1 cellular context compared by ENCODE assay signal in the genomic region with DNA sequence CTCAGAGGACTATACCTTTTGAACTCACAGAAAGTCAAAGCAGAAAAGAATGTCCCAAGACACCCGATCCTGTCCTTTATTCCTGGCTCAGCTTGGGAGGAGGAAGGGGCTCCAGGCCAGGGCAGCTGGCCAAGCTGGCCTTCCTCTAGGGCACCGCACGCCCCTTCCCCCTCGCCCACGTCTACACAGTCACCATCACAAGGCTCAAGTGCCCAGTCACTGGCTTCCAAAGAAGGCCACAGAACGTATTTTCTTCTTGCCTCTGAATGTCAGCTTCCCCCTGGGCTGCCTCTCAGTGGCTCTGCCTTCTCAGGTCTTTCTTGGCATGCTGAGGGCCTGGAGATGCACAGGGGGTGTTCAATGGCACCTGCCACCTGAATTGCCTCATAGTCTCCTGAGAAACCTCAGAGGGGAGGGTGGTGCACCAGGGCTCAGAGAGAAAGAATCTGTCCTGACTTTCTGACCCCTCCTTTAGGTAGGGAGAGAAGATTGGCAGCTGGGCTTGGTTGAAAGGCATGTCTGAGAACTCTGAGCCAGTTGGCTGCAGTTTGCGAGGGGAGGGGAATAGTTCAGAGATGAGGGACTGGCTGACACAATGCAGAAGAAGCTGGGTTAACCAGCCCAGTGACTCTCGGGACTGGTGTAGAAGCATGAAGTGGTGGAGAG.
TF ChIP-seq lines count a peak whose summit lies in the region.

No MANE protein-coding gene starts in this region.

TF ChIP-seq in HepG2, 621 proteins besides CTCF, POLR2A, EP300 and RAD21:
- TF ChIP-seq KDM2A (CRISPR knock-in tag; IDR thresholded peaks at IDR 0.05; ENCODE audit: borderline replicate concordance, low read depth) (no peak), YEATS4 (CRISPR knock-in tag; IDR thresholded peaks at IDR 0.05; ENCODE audit: borderline replicate concordance) (no peak), HNRNPLL (IDR thresholded peaks at IDR 0.05; ENCODE audit: low read depth, low read length, poor library complexity, severe bottlenecking) (no peak)
- TF ChIP-seq, protein P1, sequence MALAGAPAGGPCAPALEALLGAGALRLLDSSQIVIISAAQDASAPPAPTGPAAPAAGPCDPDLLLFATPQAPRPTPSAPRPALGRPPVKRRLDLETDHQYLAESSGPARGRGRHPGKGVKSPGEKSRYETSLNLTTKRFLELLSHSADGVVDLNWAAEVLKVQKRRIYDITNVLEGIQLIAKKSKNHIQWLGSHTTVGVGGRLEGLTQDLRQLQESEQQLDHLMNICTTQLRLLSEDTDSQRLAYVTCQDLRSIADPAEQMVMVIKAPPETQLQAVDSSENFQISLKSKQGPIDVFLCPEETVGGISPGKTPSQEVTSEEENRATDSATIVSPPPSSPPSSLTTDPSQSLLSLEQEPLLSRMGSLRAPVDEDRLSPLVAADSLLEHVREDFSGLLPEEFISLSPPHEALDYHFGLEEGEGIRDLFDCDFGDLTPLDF (CRISPR knock-in tag; IDR thresholded peaks at IDR 0.05) = no peak
- TF ChIP-seq, protein P2, sequence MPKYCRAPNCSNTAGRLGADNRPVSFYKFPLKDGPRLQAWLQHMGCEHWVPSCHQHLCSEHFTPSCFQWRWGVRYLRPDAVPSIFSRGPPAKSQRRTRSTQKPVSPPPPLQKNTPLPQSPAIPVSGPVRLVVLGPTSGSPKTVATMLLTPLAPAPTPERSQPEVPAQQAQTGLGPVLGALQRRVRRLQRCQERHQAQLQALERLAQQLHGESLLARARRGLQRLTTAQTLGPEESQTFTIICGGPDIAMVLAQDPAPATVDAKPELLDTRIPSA (CRISPR knock-in tag; IDR thresholded peaks at IDR 0.05; ENCODE audit: borderline replicate concordance) = no peak
